In the genomic region with DNA sequence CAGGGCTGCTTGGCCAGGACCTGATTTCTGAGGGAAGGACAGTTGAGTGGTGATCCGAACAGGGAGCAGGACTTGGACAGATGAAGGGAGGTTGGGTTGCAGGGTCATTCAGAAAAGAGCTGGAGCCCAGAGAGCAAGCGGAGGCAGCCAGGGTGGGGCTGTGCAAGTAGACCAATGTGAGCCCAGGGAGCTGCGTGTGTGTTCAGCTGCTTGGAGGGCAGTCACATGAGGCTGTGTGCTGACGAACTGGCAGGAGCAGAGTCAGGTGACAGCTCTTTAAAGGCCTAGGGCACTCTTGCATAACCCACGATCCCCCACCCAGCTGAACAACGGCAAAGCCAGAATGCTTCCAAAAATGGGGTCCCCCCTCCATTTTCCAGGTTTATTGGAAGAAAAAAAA, we compare ENCODE assay signal across 8 cellular contexts. TPM values are rescaled to one million over a fixed set of nuclear protein-coding genes. Genes with fewer than 3 reads are reported as not detected.
DNase-seq lines count a peak whose midpoint lies in the region; ATAC-seq and TF ChIP-seq lines count a peak whose summit lies in the region.

No MANE protein-coding gene starts in this region.

- CTCF ChIA-PET in activated naive CD4-positive, alpha-beta T cell treated with anti-CD3 and anti-CD28 coated beads, Interleukin-2, amount 10 ng/mL, durations not matched to agents 7 days and 5 days (lab: Charles Lee): interaction anchor here (0.8 to 2.3 kb wide), 2 partner anchors 8 to 61 kb away, joined by 3 to 16 read pairs; no protein-coding TSS in a partner anchor

- no peak overlapping the region for H3K27ac Mint-ChIP-seq in natural killer cell treated with Interleukin-12 subunit alpha and Interleukin-12 subunit beta and Interleukin-15 and Interleukin-18, amount 100 ng/mL, for 72 hours
- H3K27ac Mint-ChIP-seq in activated naive CD4-positive, alpha-beta T cell treated with anti-CD3 and anti-CD28 coated beads, Interleukin-2, amount 10 ng/mL, durations not matched to agents 7 days and 5 days: no peak overlapping the region

- peaks cover 49 to 56% of the 10 kb centered on the region in 2 donors for H3K27me3 Mint-ChIP-seq in natural killer cell treated with Interleukin-12 subunit alpha and Interleukin-12 subunit beta and Interleukin-15 and Interleukin-18, amount 100 ng/mL, for 72 hours
- H3K27me3 Mint-ChIP-seq in activated naive CD4-positive, alpha-beta T cell treated with anti-CD3 and anti-CD28 coated beads, Interleukin-2, amount 10 ng/mL, durations not matched to agents 7 days and 5 days: peaks cover 75% of the 10 kb centered on the region

- WGBS in adrenal gland, 4 donors: 40 to 76% (median 53%) methylated on average over 5 to 6 of the region's 6 CpGs

- ATAC-seq in left lobe of liver: peak; percentile 72
- ATAC-seq in natural killer cell treated with Interleukin-12 subunit alpha and Interleukin-12 subunit beta and Interleukin-15 and Interleukin-18, amount 100 ng/mL, for 72 hours: no peak
- ATAC-seq in GM18870 (IDR thresholded peaks at IDR 0.05; ENCODE audit: unreplicated experiment): no peak

- H3K27me3 ChIP-seq in adrenal gland: peaks cover 18% of the 10 kb centered on the region
- peaks cover 0 to 21% of the 10 kb centered on the region in 2 donors for H3K27me3 ChIP-seq in tibial artery

- no peaks in the 10 kb centered on the region for H3K9me3 Mint-ChIP-seq in natural killer cell treated with Interleukin-12 subunit alpha and Interleukin-12 subunit beta and Interleukin-15 and Interleukin-18, amount 100 ng/mL, for 72 hours
- H3K9me3 Mint-ChIP-seq in activated naive CD4-positive, alpha-beta T cell treated with anti-CD3 and anti-CD28 coated beads, Interleukin-2, amount 10 ng/mL, durations not matched to agents 7 days and 5 days: no peaks in the 10 kb centered on the region

- H3K4me1 ChIP-seq in adrenal gland (replicated peaks in 1 of 2): peaks cover 0 to 5% of the 10 kb centered on the region in 2 donors
- H3K4me1 ChIP-seq in tibial artery: peaks cover 0 to 31% (median 24%) of the 10 kb centered on the region in 4 donors

- no peak overlapping the region for H3K4me3 Mint-ChIP-seq in natural killer cell treated with Interleukin-12 subunit alpha and Interleukin-12 subunit beta and Interleukin-15 and Interleukin-18, amount 100 ng/mL, for 72 hours
- H3K4me3 Mint-ChIP-seq in activated naive CD4-positive, alpha-beta T cell treated with anti-CD3 and anti-CD28 coated beads, Interleukin-2, amount 10 ng/mL, durations not matched to agents 7 days and 5 days: no peak overlapping the region

- no peak for TF ChIP-seq POLR2A in adrenal gland (IDR thresholded peaks at IDR 0.05)

- no peak overlapping the region for H3K4me3 ChIP-seq in adrenal gland
- H3K4me3 ChIP-seq in tibial artery: no peak overlapping the region

- TF ChIP-seq CTCF in adrenal gland (IDR thresholded peaks at IDR 0.05) (no peak), tibial artery (IDR thresholded peaks at IDR 0.05) (no peak)

- H3K36me3 Mint-ChIP-seq in natural killer cell treated with Interleukin-12 subunit alpha and Interleukin-12 subunit beta and Interleukin-15 and Interleukin-18, amount 100 ng/mL, for 72 hours: no peaks in the 10 kb centered on the region
- no peaks in the 10 kb centered on the region for H3K36me3 Mint-ChIP-seq in activated naive CD4-positive, alpha-beta T cell treated with anti-CD3 and anti-CD28 coated beads, Interleukin-2, amount 10 ng/mL, durations not matched to agents 7 days and 5 days

- H3K9me3 ChIP-seq in adrenal gland (replicated peaks in 1 of 3) (no peaks in the 10 kb centered on the region), tibial artery (no peaks in the 10 kb centered on the region)

- H3K36me3 ChIP-seq in adrenal gland (replicated peaks in 1 of 2): no peaks in the 10 kb centered on the region
- no peaks in the 10 kb centered on the region for H3K36me3 ChIP-seq in tibial artery

- H3K4me1 Mint-ChIP-seq in natural killer cell treated with Interleukin-12 subunit alpha and Interleukin-12 subunit beta and Interleukin-15 and Interleukin-18, amount 100 ng/mL, for 72 hours (ENCODE audit: low read depth in 2 of 2): no peaks in the 10 kb centered on the region
- H3K4me1 Mint-ChIP-seq in activated naive CD4-positive, alpha-beta T cell treated with anti-CD3 and anti-CD28 coated beads, Interleukin-2, amount 10 ng/mL, durations not matched to agents 7 days and 5 days: no peaks in the 10 kb centered on the region

- DNase-seq in NCI-H1105 (lab: John Stamatoyannopoulos, UW) (peak; percentile 22), adrenal gland (peak; percentile 29 to 79 (median 39)), left lobe of liver (ENCODE audit: low spot score) (peak; percentile 92), tibial artery (peak; percentile 79 to 88), SKM-1 treated with dmso at 0.1 percent for 144 hours (lab: John Stamatoyannopoulos, UW; ENCODE audit: unreplicated experiment) (no peak)
- no peak for DNase-seq in natural killer cell treated with Interleukin-12 subunit alpha and Interleukin-12 subunit beta and Interleukin-15 and Interleukin-18, amount 100 ng/mL, for 72 hours (ENCODE audit: low spot score)
- no peak for DNase-seq in activated naive CD4-positive, alpha-beta T cell treated with anti-CD3 and anti-CD28 coated beads, Interleukin-2, amount 10 ng/mL, durations not matched to agents 7 days and 5 days

- H3K27ac ChIP-seq in adrenal gland (peak overlapping the region in 1 of 5 donors; percentile 41), tibial artery (no peak overlapping the region)

- intact Hi-C loops in adrenal gland (cut with DNase I) (no loop called here), tibial artery (cut with DNase I; ENCODE audit: low total_unique reads) (no loop called here)

RNA-seq across cellular contexts. Expression of a gene that starts 4.6 kb away (rescaled TPM):
- total RNA-seq in adrenal gland: 1 to 10 TPM in 3 of 8 donors, under 1 TPM in 4, not detected in 1; 0.12 to 1.9 (median 0.84) TPM
- 1 to 10 TPM in 2 of 3 donors, under 1 TPM in 1; 0.57 to 3.6 (median 3.0) TPM for polyA plus RNA-seq in adrenal gland
- 55.0 TPM for total RNA-seq in left lobe of liver
- not detected for total RNA-seq in natural killer cell treated with Interleukin-12 subunit alpha and Interleukin-12 subunit beta and Interleukin-15 and Interleukin-18, amount 100 ng/mL, for 72 hours

Comparison
In these comparisons a context has a peak if more than half of its experiments do, and no peak if none do; other contexts are left out.
1. DNase-seq: peak in NCI-H1105 (single experiment), adrenal gland (7 of 7), left lobe of liver (single experiment) and tibial artery (2 of 2); none in natural killer cell treated with Interleukin-12 subunit alpha and Interleukin-12 subunit beta and Interleukin-15 and Interleukin-18, amount 100 ng/mL, for 72 hours (single experiment), SKM-1 treated with dmso at 0.1 percent for 144 hours (single experiment) and activated naive CD4-positive, alpha-beta T cell treated with anti-CD3 and anti-CD28 coated beads, Interleukin-2, amount 10 ng/mL, durations not matched to agents 7 days and 5 days (single experiment).
2. RNA of a gene that starts 4.6 kb away (total RNA-seq): 55.0 TPM in left lobe of liver (single experiment); 0.12 to 1.9 TPM in adrenal gland and not detected in natural killer cell treated with Interleukin-12 subunit alpha and Interleukin-12 subunit beta and Interleukin-15 and Interleukin-18, amount 100 ng/mL, for 72 hours; every median in the first group is over 10 times any median in the second.